In genomic region chr10:63883861-63884260, GRCh38 we compare ENCODE assay signal across 18 cellular contexts.
A peak's percentile ranks its signal among the peaks of the same experiment; 100 is the strongest.
DNase-seq lines count a peak whose midpoint lies in the region; ATAC-seq and TF ChIP-seq lines count a peak whose summit lies in the region.
"Had no signal": no experiment of that assay in that cellular context is flagged by ENCODE, and none has a peak within 500 bp of the region (broad histone marks: within the 10 kb centered on the region; RNA-seq: fewer than 3 reads in every experiment).

No MANE protein-coding gene starts in this region.

- H3K27ac Mint-ChIP-seq in GM23338 (no peak overlapping the region), neural progenitor cell (peak overlapping the region; percentile 39)
- H3K27ac Mint-ChIP-seq: B cell; CD4-positive, CD25-positive, alpha-beta regulatory T cell; CD8-positive, alpha-beta T cell had no signal

- H2AFZ ChIP-seq in GM23338 (no peak overlapping the region), neural progenitor cell (replicated peaks) (no peak overlapping the region)

- H3K4me1 Mint-ChIP-seq in GM23338 (peaks cover 15% of the 10 kb centered on the region), neural progenitor cell (peaks cover 18% of the 10 kb centered on the region)
- H3K4me1 Mint-ChIP-seq: B cell; CD4-positive, CD25-positive, alpha-beta regulatory T cell had no signal

- H3F3A ChIP-seq in GM23338 (replicated peaks; ENCODE audit: low read depth) (no peaks in the 10 kb centered on the region), neural progenitor cell (ENCODE audit: low read depth) (peaks cover 27% of the 10 kb centered on the region)

- H3K36me3 ChIP-seq in GM23338 (ENCODE audit: insufficient read depth) (no peaks in the 10 kb centered on the region), neural progenitor cell (peaks cover 3% of the 10 kb centered on the region)
- H3K36me3 ChIP-seq: BLaER1 had no signal

- H3K4me2 ChIP-seq in GM23338 (0 out of 2 replicates have a peak overlapping the region, but pooled peaks have one; percentile 44), neural progenitor cell (peak overlapping the region; percentile 65)
- H3K4me2 ChIP-seq: BLaER1 had no signal

- no peaks in the 10 kb centered on the region for H3K27me3 ChIP-seq in GM23338 (ENCODE audit: insufficient read depth)
- H3K27me3 ChIP-seq in neural progenitor cell, result no peaks in the 10 kb centered on the region
- H3K27me3 ChIP-seq: BLaER1 had no signal

- H3K9ac ChIP-seq in neural progenitor cell, result no peak overlapping the region
- H3K9ac ChIP-seq: BLaER1 had no signal

- H4K20me1 ChIP-seq in GM23338 (replicated peaks; ENCODE audit: insufficient read depth), result no peaks in the 10 kb centered on the region
- H4K20me1 ChIP-seq in neural progenitor cell (ENCODE audit: low read depth), result no peaks in the 10 kb centered on the region
- H4K20me1 ChIP-seq: BLaER1 had no signal

- H3K9me3 ChIP-seq in neural progenitor cell (ENCODE audit: low read depth), result peaks cover 1% of the 10 kb centered on the region

- H3K79me2 ChIP-seq in GM23338 (replicated peaks; ENCODE audit: insufficient read depth) (no peaks in the 10 kb centered on the region), neural progenitor cell (ENCODE audit: low read depth) (no peaks in the 10 kb centered on the region)

- H3K4me1 ChIP-seq in GM23338 (ENCODE audit: insufficient read depth) (peaks cover 21% of the 10 kb centered on the region), neural progenitor cell (peaks cover 27% of the 10 kb centered on the region)
- H3K4me1 ChIP-seq: BLaER1, Caco-2 had no signal

- peaks cover under 1% of the 10 kb centered on the region; the same call in 2 of the 3 replicates for H3K9me3 Mint-ChIP-seq in GM23338
- H3K9me3 Mint-ChIP-seq in neural progenitor cell, result peaks cover 32% of the 10 kb centered on the region

- H3K9me2 ChIP-seq in GM23338 (ENCODE audit: insufficient read depth), result peaks cover 5% of the 10 kb centered on the region; the same call in 1 of the 2 replicates

- H3K36me3 Mint-ChIP-seq in GM23338 (ENCODE audit: low read depth) (no peaks in the 10 kb centered on the region; the same call in 2 of the 3 replicates), neural progenitor cell (peaks cover 6% of the 10 kb centered on the region)
- H3K36me3 Mint-ChIP-seq: CD4-positive, CD25-positive, alpha-beta regulatory T cell; CD8-positive, alpha-beta T cell had no signal

- H3K4me3 Mint-ChIP-seq in GM23338 (no peak overlapping the region), neural progenitor cell (no peak overlapping the region)
- H3K4me3 Mint-ChIP-seq: B cell; CD4-positive, CD25-positive, alpha-beta regulatory T cell; CD8-positive, alpha-beta T cell had no signal

- ATAC-seq in GM23338, result no peak
- ATAC-seq in omental fat pad (ENCODE audit: low FRiP score), result no peak
- ATAC-seq: CD8-positive, alpha-beta T cell; HCT116 had no signal

- H3K4me3 ChIP-seq in GM23338 (no peak overlapping the region), neural progenitor cell (no peak overlapping the region)
- H3K4me3 ChIP-seq: BLaER1 had no signal

- no peak overlapping the region for H3K27ac ChIP-seq in GM23338 (ENCODE audit: low read depth)
- peak overlapping the region; percentile 46 for H3K27ac ChIP-seq in neural progenitor cell
- H3K27ac ChIP-seq: 22Rv1, BLaER1, C4-2B had no signal

- DNase-seq in NCI-H146 (lab: John Stamatoyannopoulos, UW) (peak; percentile 2), NCI-H146 treated with DMSO at 0.1 percent for 48 hours (lab: John Stamatoyannopoulos, UW; ENCODE audit: unreplicated experiment) (no peak), GM23338 (ENCODE audit: low spot score) (no peak), NCI-H1417 treated with DMSO at 0.1 percent for 48 hours (lab: John Stamatoyannopoulos, UW) (peak; percentile 44), neural progenitor cell (ENCODE audit: low spot score) (peak; percentile 49), omental fat pad (ENCODE audit: low spot score) (no peak), amniotic stem cell (lab: John Stamatoyannopoulos, UW) (no peak)
- DNase-seq: Caco-2; CD4-positive, CD25-positive, alpha-beta regulatory T cell; CD8-positive, alpha-beta T cell; DMS153; DND-41; H7 had no signal

- no peak for TF ChIP-seq CTCF in GM23338 (conservative IDR thresholded peaks at IDR 0.05; ENCODE audit: low read depth in 2 of 2)
- TF ChIP-seq CTCF in neural progenitor cell (IDR thresholded peaks at IDR 0.05), result no peak
- TF ChIP-seq CTCF in omental fat pad (IDR thresholded peaks at IDR 0.05), result no peak

- H3K27me3 Mint-ChIP-seq in GM23338 (ENCODE audit: insufficient read depth, low read depth, poor library complexity), result peaks cover 3% of the 10 kb centered on the region
- peaks cover 5% of the 10 kb centered on the region for H3K27me3 Mint-ChIP-seq in neural progenitor cell (ENCODE audit: insufficient read depth, low read depth)
- H3K27me3 Mint-ChIP-seq: CD4-positive, CD25-positive, alpha-beta regulatory T cell had no signal

TF ChIP-seq in GM23338, 12 proteins besides CTCF, POLR2A, EP300 and RAD21 (continues in another document):
- TF ChIP-seq ZNF114 (CRISPR knock-in tag; IDR thresholded peaks at IDR 0.05) (no peak), STAT1 (IDR thresholded peaks at IDR 0.05; ENCODE audit: unreplicated experiment) (no peak), NANOG (IDR thresholded peaks at IDR 0.05; ENCODE audit: borderline replicate concordance) (no peak), JUNB (IDR thresholded peaks at IDR 0.05; ENCODE audit: unreplicated experiment) (no peak), POLR2AphosphoS5 (IDR thresholded peaks at IDR 0.05; ENCODE audit: low read depth) (no peak)
- TF ChIP-seq, protein P1, sequence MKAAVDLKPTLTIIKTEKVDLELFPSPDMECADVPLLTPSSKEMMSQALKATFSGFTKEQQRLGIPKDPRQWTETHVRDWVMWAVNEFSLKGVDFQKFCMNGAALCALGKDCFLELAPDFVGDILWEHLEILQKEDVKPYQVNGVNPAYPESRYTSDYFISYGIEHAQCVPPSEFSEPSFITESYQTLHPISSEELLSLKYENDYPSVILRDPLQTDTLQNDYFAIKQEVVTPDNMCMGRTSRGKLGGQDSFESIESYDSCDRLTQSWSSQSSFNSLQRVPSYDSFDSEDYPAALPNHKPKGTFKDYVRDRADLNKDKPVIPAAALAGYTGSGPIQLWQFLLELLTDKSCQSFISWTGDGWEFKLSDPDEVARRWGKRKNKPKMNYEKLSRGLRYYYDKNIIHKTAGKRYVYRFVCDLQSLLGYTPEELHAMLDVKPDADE (IDR thresholded peaks at IDR 0.05), result no peak
- TF ChIP-seq, protein P2, sequence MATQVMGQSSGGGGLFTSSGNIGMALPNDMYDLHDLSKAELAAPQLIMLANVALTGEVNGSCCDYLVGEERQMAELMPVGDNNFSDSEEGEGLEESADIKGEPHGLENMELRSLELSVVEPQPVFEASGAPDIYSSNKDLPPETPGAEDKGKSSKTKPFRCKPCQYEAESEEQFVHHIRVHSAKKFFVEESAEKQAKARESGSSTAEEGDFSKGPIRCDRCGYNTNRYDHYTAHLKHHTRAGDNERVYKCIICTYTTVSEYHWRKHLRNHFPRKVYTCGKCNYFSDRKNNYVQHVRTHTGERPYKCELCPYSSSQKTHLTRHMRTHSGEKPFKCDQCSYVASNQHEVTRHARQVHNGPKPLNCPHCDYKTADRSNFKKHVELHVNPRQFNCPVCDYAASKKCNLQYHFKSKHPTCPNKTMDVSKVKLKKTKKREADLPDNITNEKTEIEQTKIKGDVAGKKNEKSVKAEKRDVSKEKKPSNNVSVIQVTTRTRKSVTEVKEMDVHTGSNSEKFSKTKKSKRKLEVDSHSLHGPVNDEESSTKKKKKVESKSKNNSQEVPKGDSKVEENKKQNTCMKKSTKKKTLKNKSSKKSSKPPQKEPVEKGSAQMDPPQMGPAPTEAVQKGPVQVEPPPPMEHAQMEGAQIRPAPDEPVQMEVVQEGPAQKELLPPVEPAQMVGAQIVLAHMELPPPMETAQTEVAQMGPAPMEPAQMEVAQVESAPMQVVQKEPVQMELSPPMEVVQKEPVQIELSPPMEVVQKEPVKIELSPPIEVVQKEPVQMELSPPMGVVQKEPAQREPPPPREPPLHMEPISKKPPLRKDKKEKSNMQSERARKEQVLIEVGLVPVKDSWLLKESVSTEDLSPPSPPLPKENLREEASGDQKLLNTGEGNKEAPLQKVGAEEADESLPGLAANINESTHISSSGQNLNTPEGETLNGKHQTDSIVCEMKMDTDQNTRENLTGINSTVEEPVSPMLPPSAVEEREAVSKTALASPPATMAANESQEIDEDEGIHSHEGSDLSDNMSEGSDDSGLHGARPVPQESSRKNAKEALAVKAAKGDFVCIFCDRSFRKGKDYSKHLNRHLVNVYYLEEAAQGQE (IDR thresholded peaks at IDR 0.05; ENCODE audit: unreplicated experiment), result no peak

Comparison
In these comparisons a context has a peak if more than half of its experiments do, and no peak if none do; other contexts are left out.
1. DNase-seq: peak in NCI-H146 (single experiment), NCI-H1417 treated with DMSO at 0.1 percent for 48 hours (single experiment) and neural progenitor cell (single experiment); none in NCI-H146 treated with DMSO at 0.1 percent for 48 hours (single experiment), GM23338 (single experiment), omental fat pad (single experiment) and amniotic stem cell (single experiment).